Comparison of ENCODE assay signal across 8 cellular contexts in the genomic region with DNA sequence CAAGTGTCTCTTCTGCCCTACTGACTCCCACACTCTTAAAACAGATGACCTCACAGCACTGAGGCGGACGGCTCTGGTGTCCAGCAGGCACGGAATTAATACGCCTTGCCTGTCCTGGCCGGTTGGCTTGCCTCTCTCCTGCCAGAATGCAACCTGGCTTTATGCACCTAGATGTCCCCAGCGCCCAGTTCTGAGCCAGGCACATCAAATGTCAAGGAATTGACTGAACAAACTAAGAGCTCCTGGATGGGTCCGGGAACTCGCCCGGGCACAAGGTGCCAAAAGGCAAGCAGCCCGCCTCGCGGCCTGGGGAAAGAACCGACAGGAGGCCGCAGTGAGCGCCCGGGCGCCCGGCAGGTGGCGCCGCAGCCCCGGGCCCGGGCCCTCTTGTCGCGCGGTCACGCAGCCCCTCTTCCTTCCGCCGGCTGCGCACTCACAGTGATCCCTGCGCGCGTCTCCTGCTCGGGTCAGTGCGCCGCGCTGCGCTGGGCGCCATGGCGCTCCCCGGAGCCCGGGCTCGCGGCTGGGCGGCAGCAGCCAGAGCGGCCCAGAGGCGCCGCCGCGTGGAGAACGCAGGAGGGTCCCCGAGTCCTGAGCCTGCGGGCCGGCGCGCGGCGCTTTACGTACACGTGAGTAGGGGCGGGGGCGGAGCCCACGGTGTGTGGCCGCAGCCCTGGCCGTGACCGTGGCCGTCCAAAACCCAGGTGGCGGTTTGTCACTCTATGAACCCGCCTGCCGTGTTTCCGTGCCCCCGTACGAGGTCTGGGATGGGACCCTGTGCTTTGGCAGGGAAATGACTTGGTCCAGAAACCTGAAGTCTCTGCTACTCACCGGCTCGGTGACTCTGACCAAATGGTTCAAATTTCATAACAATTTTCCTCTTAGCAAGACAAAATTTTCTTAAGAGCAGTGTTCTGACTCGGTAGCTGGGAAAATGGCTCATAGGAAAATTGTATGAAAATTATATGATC. TPM values are rescaled to one million over a fixed set of nuclear protein-coding genes. Genes with fewer than 3 reads are reported as not detected.
DNase-seq lines count a peak whose midpoint lies in the region; ATAC-seq and TF ChIP-seq lines count a peak whose summit lies in the region.

A gene (plus strand): TSS at position 470 of the 971 bp plus-strand sequence. CDS start 25 bp downstream, at position 495.

- dilution Hi-C loops in mammary epithelial cell (cut with HindIII; ENCODE audit: low sequenced_read_pairs), result no loop called here

- no TSS peak for BruUV-seq in mammary epithelial cell (replicated peaks; lab: Mats Ljungman, UMichigan)

- peak within 1 kb of the TSS; percentile 68 for H3K9ac ChIP-seq in mammary epithelial cell (ENCODE audit: insufficient read depth, low read length)

- no peaks in the 10 kb centered on the region for H4K20me1 ChIP-seq in mammary epithelial cell (ENCODE audit: insufficient read depth, low read length)

- 3% methylated on average over 39 of the region's 75 CpGs for WGBS in mammary epithelial cell (ENCODE audit: low coverage, missing lambda C conversion rate)
- 2 to 6% (median 4%) methylated on average over 36 to 75 of the region's 75 CpGs for WGBS in spleen, 5 donors

- H3K36me3 ChIP-seq in WERI-Rb-1 (no peaks in the 10 kb centered on the region; the same call in 1 of the 2 replicates), mammary epithelial cell (ENCODE audit: insufficient read depth, low read length) (no peaks in the 10 kb centered on the region), spleen (peaks cover 0 to 34% (median 12%) of the 10 kb centered on the region in 6 donors)

- peaks cover 29% of the 10 kb centered on the region for H3K4me1 ChIP-seq in mammary epithelial cell (ENCODE audit: insufficient read depth, low read length)
- H3K4me1 ChIP-seq in spleen, result peaks cover 18 to 49% (median 42%) of the 10 kb centered on the region in 6 donors

- H3K4me3 ChIP-seq in AG04450 (ENCODE audit: low read depth, low read length) (peak within 1 kb of the TSS; percentile 88), WERI-Rb-1 (ENCODE audit: low read depth, low read length) (peak within 1 kb of the TSS; percentile 93), mammary epithelial cell (replicated peaks in 1 of 3; ENCODE audit: insufficient read depth in 1 of 3, low read depth in 2 of 3, low read length in 3 of 3) (peak within 1 kb of the TSS; percentile 77 to 98 (median 98)), spleen (peak within 1 kb of the TSS; percentile 68 to 93 (median 78))

- H3K4me3 Mint-ChIP-seq in immature natural killer cell, result peak within 1 kb of the TSS; percentile 84 to 88 (median 86)

- H3K27ac Mint-ChIP-seq in immature natural killer cell, result peak within 1 kb of the TSS; percentile 76 to 95 (median 90)

- TF ChIP-seq CTCF in AG04450 (IDR thresholded peaks at IDR 0.05; ENCODE audit: low read depth, low read length) (peak; percentile 66), WERI-Rb-1 (IDR thresholded peaks at IDR 0.05; ENCODE audit: low read depth, low read length) (peak; percentile 92), mammary epithelial cell (conservative IDR thresholded peaks at IDR 0.05 in 1 of 2, IDR thresholded peaks at IDR 0.05 in 1 of 2; ENCODE audit: extremely low read depth in 1 of 2, insufficient read depth in 1 of 2, low read depth in 1 of 2, low read length in 2 of 2) (peak; percentile 46 to 74), spleen (IDR thresholded peaks at IDR 0.05 in 8 of 11, conservative IDR thresholded peaks at IDR 0.05 in 3 of 11) (peak; percentile 64 to 97 (median 91))

- H3K27me3 Mint-ChIP-seq in immature natural killer cell (ENCODE audit: low read depth in 3 of 3), result peaks cover 0 to 11% (median 5%) of the 10 kb centered on the region in 3 donors

- H3K9me3 Mint-ChIP-seq in immature natural killer cell, result peaks cover 0 to 1% (median 0%) of the 10 kb centered on the region in 6 donors

- peak within 1 kb of the TSS; percentile 88 for H2AFZ ChIP-seq in mammary epithelial cell (ENCODE audit: low read depth, low read length)

- H3K27me3 ChIP-seq in AG04450 (ENCODE audit: control insufficient read depth, insufficient read depth, low read length) (no peaks in the 10 kb centered on the region), WERI-Rb-1 (ENCODE audit: insufficient read depth, low read depth, severe bottlenecking) (no peaks in the 10 kb centered on the region), mammary epithelial cell (ENCODE audit: insufficient read depth, low read length) (no peaks in the 10 kb centered on the region), spleen (replicated peaks in 1 of 7) (no peaks in the 10 kb centered on the region)

- POLR2A ChIA-PET in AG04450 (lab: Yijun Ruan, JAX), result interaction anchor here (0.6 to 1.0 kb wide), 3 partner anchors 22 to 862 kb away, joined by 3 to 5 read pairs (median 3); a partner anchor contains a TSS

- peaks cover 28 to 32% of the 10 kb centered on the region in 2 donors for H3K4me1 Mint-ChIP-seq in immature natural killer cell

- intact Hi-C loops in mammary epithelial cell (cut with micrococcal nuclease), result loop anchor here (1.0 to 2.0 kb wide), 5 partner anchors 50 to 278 kb away; a partner anchor contains a TSS
- intact Hi-C loops in spleen (cut with DNase I; ENCODE audit: low total_unique reads), result loop anchor here (10.0 kb wide), 1 partner anchor 104 kb away; a partner anchor contains a TSS

- TF ChIP-seq POLR2A in spleen (IDR thresholded peaks at IDR 0.05), result peak; percentile 74 to 91 (median 83)

- H3K27ac ChIP-seq in AG04450 (ENCODE audit: low read depth, low read length) (peak within 1 kb of the TSS; percentile 73), WERI-Rb-1 (peak within 1 kb of the TSS; percentile 93), mammary epithelial cell (ENCODE audit: insufficient read depth, low read depth, low read length) (peak within 1 kb of the TSS; percentile 64), spleen (peak within 1 kb of the TSS; percentile 80 to 93 (median 88))

- CTCF ChIA-PET in AG04450 (lab: Charles Lee), result interaction anchor here (0.6 to 2.4 kb wide), 33 partner anchors 9 to 405 kb away, joined by 3 to 28 read pairs (median 4); a partner anchor contains a TSS
- CTCF ChIA-PET in mammary epithelial cell (lab: Charles Lee; ENCODE audit: low non-redundant PET), result interaction anchor here (0.5 to 1.3 kb wide), 5 partner anchors 12 to 279 kb away, joined by 3 to 10 read pairs (median 4); a partner anchor contains a TSS

- ATAC-seq in GM18868 (IDR thresholded peaks at IDR 0.05; ENCODE audit: unreplicated experiment), result peak; percentile 88
- ATAC-seq in HG03103 (IDR thresholded peaks at IDR 0.05; ENCODE audit: low read depth, unreplicated experiment), result peak; percentile 77

- peak; percentile 48 for DNase-seq in AG04450 (ENCODE audit: low read depth, low spot score)
- peak; percentile 93 for DNase-seq in NCI-H2171 (lab: John Stamatoyannopoulos, UW)
- DNase-seq in WERI-Rb-1, result peak; percentile 95
- peak; percentile 88 for DNase-seq in mammary epithelial cell
- DNase-seq in immature natural killer cell, result peak; percentile 85 to 87 (median 86)
- DNase-seq in spleen, result peak; percentile 98

- peaks cover 5 to 8% (median 6%) of the 10 kb centered on the region in 3 donors for H3K36me3 Mint-ChIP-seq in immature natural killer cell

- H3K9me3 ChIP-seq in AG04450 (ENCODE audit: control insufficient read depth, insufficient read depth, low read length) (no peaks in the 10 kb centered on the region; the same call in 1 of the 2 replicates), WERI-Rb-1 (ENCODE audit: severe bottlenecking) (no peaks in the 10 kb centered on the region), mammary epithelial cell (replicated peaks; ENCODE audit: insufficient read depth, low read length) (no peaks in the 10 kb centered on the region), spleen (no peaks in the 10 kb centered on the region)

- in situ Hi-C loops in mammary epithelial cell (cut with MboI; ENCODE audit: low sequenced_read_pairs in 2 of 2), result loop anchor here in 1 of 2 donors (25.0 kb wide), 1 partner anchor 266 kb away; a partner anchor contains a TSS

- H3K4me2 ChIP-seq in mammary epithelial cell (ENCODE audit: insufficient read depth, low read depth, low read length), result peak within 1 kb of the TSS; percentile 97

- peaks cover 29% of the 10 kb centered on the region for H3K79me2 ChIP-seq in mammary epithelial cell (ENCODE audit: insufficient read depth, low read length)

RNA-seq across cellular contexts. Expression of the gene that starts here (rescaled TPM):
- 15.5 and 17.5 TPM in 2 replicates for polyA plus RNA-seq in AG04450 (2011; rRNA removed)
- 9.8 and 15.9 TPM in 2 replicates for polyA minus RNA-seq in AG04450 (2011; rRNA and poly(A)+ RNA removed)
- 10 to 100 TPM; 17.2 to 29.9 TPM for total RNA-seq in mammary epithelial cell
- polyA plus RNA-seq in mammary epithelial cell, result 18.8 TPM
- 33.2 TPM for polyA minus RNA-seq in mammary epithelial cell
- 10 to 100 TPM; 50.5 to 54.2 (median 54.1) TPM for polyA plus RNA-seq in immature natural killer cell
- total RNA-seq in spleen, result 10 to 100 TPM; 24.4 to 56.2 (median 39.4) TPM
- 10 to 100 TPM; 24.1 to 35.0 (median 30.7) TPM for polyA plus RNA-seq in spleen

Comparison
In these comparisons a context has a peak if more than half of its experiments do, and no peak if none do; other contexts are left out.
1. Peak in every context shown above with its lines: DNase-seq, ATAC-seq, H3K4me3 ChIP-seq and H3K27ac ChIP-seq.
2. DNase-seq: peak in every context shown above with its lines; median percentile 98 in spleen; 95 in WERI-Rb-1; 93 in NCI-H2171; 88 in mammary epithelial cell; 86 in immature natural killer cell; 48 in AG04450.